ENCODE assay signal across 23 cellular contexts in the genomic region with DNA sequence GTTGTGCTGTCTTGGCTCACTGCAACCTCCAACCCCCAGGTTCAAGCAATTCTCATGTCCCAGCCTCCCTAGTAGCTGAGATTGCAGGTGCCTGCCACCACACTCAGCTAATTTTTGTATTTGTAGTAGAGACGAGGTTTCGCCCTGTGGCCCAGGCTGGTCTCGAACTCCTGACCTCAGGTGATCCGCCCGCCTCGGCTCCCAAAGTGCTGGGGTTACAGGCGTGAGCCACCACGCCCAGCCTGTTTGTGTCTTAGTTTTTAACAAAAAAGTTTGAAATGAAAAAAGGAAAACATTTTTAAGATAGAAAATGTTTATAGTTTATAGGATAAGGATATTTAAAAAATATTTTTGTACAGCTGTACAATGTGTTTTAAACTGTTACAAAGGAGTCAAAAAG.
"Had no signal": no experiment of that assay in that cellular context is flagged by ENCODE, and none has a peak within 500 bp of the region (broad histone marks: within the 10 kb centered on the region; RNA-seq: fewer than 3 reads in every experiment).

No MANE protein-coding gene starts in this region.

- H3K9me3 ChIP-seq: colonic mucosa, esophagus squamous epithelium, gastrocnemius medialis, heart right ventricle, left lung, lower lobe of right lung, mucosa of descending colon had no signal

- H3K4me3 ChIP-seq: colonic mucosa, esophagus squamous epithelium, gastrocnemius medialis, heart right ventricle, left lung, lower lobe of right lung, mucosa of descending colon had no signal

- FAIRE-seq: endometrium had no signal

- DNase-seq: colonic mucosa; cortex of kidney; effector CD8-positive, alpha-beta T cell; effector memory CD8-positive, alpha-beta T cell; endodermal cell; erythroblast; esophagus squamous epithelium; foreskin fibroblast; foreskin melanocyte; gastrocnemius medialis; glutamatergic neuron; heart right ventricle; hippocampal formation; islet precursor cell; left cardiac atrium; left lung; left ventricle myocardium superior; lower lobe of right lung; mesenchymal stem cell; mucosa of descending colon; naive B cell had no signal

- H3K4me1 ChIP-seq: colonic mucosa, esophagus squamous epithelium, gastrocnemius medialis, heart right ventricle, left lung, lower lobe of right lung had no signal

- H3K36me3 ChIP-seq: colonic mucosa, esophagus squamous epithelium, gastrocnemius medialis, heart right ventricle, left lung, lower lobe of right lung had no signal

- H3K27me3 ChIP-seq: colonic mucosa, esophagus squamous epithelium had no signal

- H3K27ac ChIP-seq: colonic mucosa, epithelial cell of prostate, esophagus squamous epithelium, gastrocnemius medialis, heart right ventricle, left lung, lower lobe of right lung had no signal
